ENCODE assay signal across 19 cellular contexts in the genomic region with DNA sequence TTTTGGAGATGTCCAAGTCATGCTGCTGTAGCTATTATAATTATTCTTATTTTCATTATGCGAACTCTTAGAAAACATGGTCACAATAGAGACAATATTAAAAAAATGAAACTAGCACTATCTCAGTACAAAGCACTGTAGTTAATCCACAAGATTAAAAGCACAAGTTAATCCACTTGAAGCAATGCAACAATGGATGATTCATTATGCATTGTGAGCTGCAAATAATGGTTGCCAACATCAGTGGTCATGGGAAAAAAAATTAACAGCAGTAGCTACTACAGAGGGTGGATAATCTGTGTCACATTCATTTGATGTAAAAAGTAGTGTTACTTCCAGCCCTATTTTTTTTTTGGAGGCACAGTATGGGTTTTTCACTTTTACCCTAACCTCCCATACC. TPM values are rescaled to one million over a fixed set of nuclear protein-coding genes. Genes with fewer than 3 reads are reported as not detected.
DNase-seq lines count a peak whose midpoint lies in the region; TF ChIP-seq lines count a peak whose summit lies in the region.
"Had no signal": no experiment of that assay in that cellular context is flagged by ENCODE, and none has a peak within 500 bp of the region (broad histone marks: within the 10 kb centered on the region; RNA-seq: fewer than 3 reads in every experiment).

No MANE protein-coding gene starts in this region.

- CTCF ChIA-PET in activated naive CD4-positive, alpha-beta T cell treated with anti-CD3 and anti-CD28 coated beads for 36 hours (lab: Charles Lee), result interaction anchor here (0.5 to 1.1 kb wide), 2 partner anchors 329 to 675 kb away, joined by 3 read pairs; no protein-coding TSS in a partner anchor

- H3K27me3 Mint-ChIP-seq in activated naive CD4-positive, alpha-beta T cell treated with anti-CD3 and anti-CD28 coated beads, Interleukin-2, amount 50 U/mL, for 24 hours, result no peaks in the 10 kb centered on the region
- no peaks in the 10 kb centered on the region for H3K27me3 Mint-ChIP-seq in activated naive CD4-positive, alpha-beta T cell treated with anti-CD3 and anti-CD28 coated beads for 36 hours (ENCODE audit: low read depth)
- H3K27me3 Mint-ChIP-seq: B cell had no signal

- no peak for TF ChIP-seq CTCF in osteoblast (IDR thresholded peaks at IDR 0.05; ENCODE audit: extremely low read depth, low read depth, low read length)
- TF ChIP-seq CTCF in coronary artery (IDR thresholded peaks at IDR 0.05), result no peak

- no peaks in the 10 kb centered on the region for H3K36me3 ChIP-seq in osteoblast (ENCODE audit: insufficient read depth, low read length)
- H3K36me3 ChIP-seq: BLaER1 had no signal

- peaks cover 7% of the 10 kb centered on the region for H3K9me3 Mint-ChIP-seq in activated naive CD4-positive, alpha-beta T cell treated with anti-CD3 and anti-CD28 coated beads, Interleukin-2, amount 50 U/mL, for 24 hours
- no peaks in the 10 kb centered on the region for H3K9me3 Mint-ChIP-seq in activated naive CD4-positive, alpha-beta T cell treated with anti-CD3 and anti-CD28 coated beads for 36 hours

- H3K27ac ChIP-seq in osteoblast (ENCODE audit: low read depth, low read length), result no peak overlapping the region
- no peak overlapping the region for H3K27ac ChIP-seq in coronary artery
- H3K27ac ChIP-seq: 22Rv1, BLaER1, C4-2B had no signal

- H3K4me1 ChIP-seq in osteoblast (ENCODE audit: insufficient read depth, low read length), result no peaks in the 10 kb centered on the region
- H3K4me1 ChIP-seq: BLaER1, Caco-2 had no signal

- peak overlapping the region; percentile 0 for H3K27ac Mint-ChIP-seq in activated naive CD4-positive, alpha-beta T cell treated with anti-CD3 and anti-CD28 coated beads, Interleukin-2, amount 50 U/mL, for 24 hours
- no peak overlapping the region for H3K27ac Mint-ChIP-seq in activated naive CD4-positive, alpha-beta T cell treated with anti-CD3 and anti-CD28 coated beads for 36 hours
- H3K27ac Mint-ChIP-seq: B cell; CD4-positive, CD25-positive, alpha-beta regulatory T cell; CD8-positive, alpha-beta T cell; HFFc6 had no signal

- H3K4me3 Mint-ChIP-seq in activated naive CD4-positive, alpha-beta T cell treated with anti-CD3 and anti-CD28 coated beads, Interleukin-2, amount 50 U/mL, for 24 hours, result no peak overlapping the region
- no peak overlapping the region for H3K4me3 Mint-ChIP-seq in activated naive CD4-positive, alpha-beta T cell treated with anti-CD3 and anti-CD28 coated beads for 36 hours
- H3K4me3 Mint-ChIP-seq: B cell; CD4-positive, CD25-positive, alpha-beta regulatory T cell; CD8-positive, alpha-beta T cell; HFFc6 had no signal

- no peaks in the 10 kb centered on the region for H3K9me3 ChIP-seq in osteoblast (ENCODE audit: low read depth, low read length)
- H3K9me3 ChIP-seq: BLaER1, Caco-2 had no signal

- H3K27me3 ChIP-seq in osteoblast (ENCODE audit: insufficient read depth, low read length), result no peaks in the 10 kb centered on the region
- H3K27me3 ChIP-seq: BLaER1 had no signal

- no peaks in the 10 kb centered on the region for H3K36me3 Mint-ChIP-seq in activated naive CD4-positive, alpha-beta T cell treated with anti-CD3 and anti-CD28 coated beads, Interleukin-2, amount 50 U/mL, for 24 hours
- no peaks in the 10 kb centered on the region for H3K36me3 Mint-ChIP-seq in activated naive CD4-positive, alpha-beta T cell treated with anti-CD3 and anti-CD28 coated beads for 36 hours (ENCODE audit: low read depth)
- H3K36me3 Mint-ChIP-seq: CD4-positive, CD25-positive, alpha-beta regulatory T cell; CD8-positive, alpha-beta T cell had no signal

- H3K4me1 Mint-ChIP-seq in activated naive CD4-positive, alpha-beta T cell treated with anti-CD3 and anti-CD28 coated beads, Interleukin-2, amount 50 U/mL, for 24 hours, result no peaks in the 10 kb centered on the region
- no peaks in the 10 kb centered on the region for H3K4me1 Mint-ChIP-seq in activated naive CD4-positive, alpha-beta T cell treated with anti-CD3 and anti-CD28 coated beads for 36 hours (ENCODE audit: low read depth)
- H3K4me1 Mint-ChIP-seq: B cell; CD4-positive, CD25-positive, alpha-beta regulatory T cell had no signal

- intact Hi-C loops in activated naive CD4-positive, alpha-beta T cell treated with anti-CD3 and anti-CD28 coated beads for 36 hours (cut with micrococcal nuclease), result no loop called here

- no peak overlapping the region for H2AFZ ChIP-seq in osteoblast (ENCODE audit: low read length)

- H4K20me1 ChIP-seq in osteoblast (ENCODE audit: insufficient read depth, low read length), result no peaks in the 10 kb centered on the region
- H4K20me1 ChIP-seq: BLaER1 had no signal

- H3K79me2 ChIP-seq in osteoblast (ENCODE audit: insufficient read depth, low read length), result no peaks in the 10 kb centered on the region

- no peak overlapping the region for H3K4me2 ChIP-seq in osteoblast (ENCODE audit: insufficient read depth, low read length)
- H3K4me2 ChIP-seq: BLaER1 had no signal

- H3K4me3 ChIP-seq in osteoblast (ENCODE audit: insufficient read depth, low read length), result no peak overlapping the region
- H3K4me3 ChIP-seq in coronary artery, result no peak overlapping the region
- H3K4me3 ChIP-seq: BLaER1 had no signal

- DNase-seq in DMS53 (lab: John Stamatoyannopoulos, UW) (peak; percentile 14), DMS53 treated with DMSO at 0.1 percent for 48 hours (lab: John Stamatoyannopoulos, UW; ENCODE audit: unreplicated experiment) (no peak), osteoblast (ENCODE audit: insufficient read length, low spot score, missing footprints) (peak; percentile 27), NCI-H345 treated with DMSO at 0.1 percent for 48 hours (lab: John Stamatoyannopoulos, UW; ENCODE audit: unreplicated experiment) (no peak), coronary artery (ENCODE audit: low spot score) (no peak)
- DNase-seq in activated naive CD4-positive, alpha-beta T cell treated with anti-CD3 and anti-CD28 coated beads for 36 hours, result no peak
- DNase-seq: Caco-2; CD4-positive, CD25-positive, alpha-beta regulatory T cell; CD8-positive, alpha-beta T cell; DMS 273 treated with DMSO at 0.1 percent for 48 hours; DND-41; GOT3; HCEC 1CT; HFFc6 had no signal

RNA-seq across cellular contexts. Expression of gene DPT, which starts 56.7 kb away (rescaled TPM):
- not detected for total RNA-seq in activated naive CD4-positive, alpha-beta T cell treated with anti-CD3 and anti-CD28 coated beads for 36 hours
- total RNA-seq in osteoblast, result 2.4 and 4.3 TPM in 2 replicates
- total RNA-seq: B cell; Caco-2; CD4-positive, CD25-positive, alpha-beta regulatory T cell; CD8-positive, alpha-beta T cell; HFFc6 had no signal

Comparison
In these comparisons a context has a peak if more than half of its experiments do, and no peak if none do; other contexts are left out.
1. DNase-seq: peak in DMS53 (single experiment) and osteoblast (single experiment); none in DMS53 treated with DMSO at 0.1 percent for 48 hours (single experiment), activated naive CD4-positive, alpha-beta T cell treated with anti-CD3 and anti-CD28 coated beads for 36 hours (single experiment), NCI-H345 treated with DMSO at 0.1 percent for 48 hours (single experiment) and coronary artery (single experiment).